In genomic region chr5:160193790-160194189, GRCh38 we compare ENCODE assay signal across 3 cellular contexts. TPM values are rescaled to one million over a fixed set of nuclear protein-coding genes. Genes with fewer than 3 reads are reported as not detected.
"Had no signal": no experiment of that assay in that cellular context is flagged by ENCODE, and none has a peak within 500 bp of the region (broad histone marks: within the 10 kb centered on the region; RNA-seq: fewer than 3 reads in every experiment).

No MANE protein-coding gene starts in this region.

RNA-seq across cellular contexts. Expression of gene FABP6, which starts 35.5 kb away (rescaled TPM):
- total RNA-seq: GM23248, H4, HFFc6 had no signal
- polyA plus RNA-seq: GM23248 had no signal
